1 cellular context compared by ENCODE assay signal in genomic region chr17:28366605-28367004, GRCh38.
TF ChIP-seq lines count a peak whose summit lies in the region.

No MANE protein-coding gene starts in this region.

TF ChIP-seq in liver, 16 proteins besides CTCF, POLR2A, EP300 and RAD21 (continued from another document):
- TF ChIP-seq MAX (IDR thresholded peaks at IDR 0.05) = no peak
- TF ChIP-seq HNF4A (conservative IDR thresholded peaks at IDR 0.05) = no peak
- no peak for TF ChIP-seq JUND (IDR thresholded peaks at IDR 0.05)
- TF ChIP-seq NR2F2 (IDR thresholded peaks at IDR 0.05) = no peak
- TF ChIP-seq RXRA (IDR thresholded peaks at IDR 0.05) = no peak
- TF ChIP-seq, protein P1, sequence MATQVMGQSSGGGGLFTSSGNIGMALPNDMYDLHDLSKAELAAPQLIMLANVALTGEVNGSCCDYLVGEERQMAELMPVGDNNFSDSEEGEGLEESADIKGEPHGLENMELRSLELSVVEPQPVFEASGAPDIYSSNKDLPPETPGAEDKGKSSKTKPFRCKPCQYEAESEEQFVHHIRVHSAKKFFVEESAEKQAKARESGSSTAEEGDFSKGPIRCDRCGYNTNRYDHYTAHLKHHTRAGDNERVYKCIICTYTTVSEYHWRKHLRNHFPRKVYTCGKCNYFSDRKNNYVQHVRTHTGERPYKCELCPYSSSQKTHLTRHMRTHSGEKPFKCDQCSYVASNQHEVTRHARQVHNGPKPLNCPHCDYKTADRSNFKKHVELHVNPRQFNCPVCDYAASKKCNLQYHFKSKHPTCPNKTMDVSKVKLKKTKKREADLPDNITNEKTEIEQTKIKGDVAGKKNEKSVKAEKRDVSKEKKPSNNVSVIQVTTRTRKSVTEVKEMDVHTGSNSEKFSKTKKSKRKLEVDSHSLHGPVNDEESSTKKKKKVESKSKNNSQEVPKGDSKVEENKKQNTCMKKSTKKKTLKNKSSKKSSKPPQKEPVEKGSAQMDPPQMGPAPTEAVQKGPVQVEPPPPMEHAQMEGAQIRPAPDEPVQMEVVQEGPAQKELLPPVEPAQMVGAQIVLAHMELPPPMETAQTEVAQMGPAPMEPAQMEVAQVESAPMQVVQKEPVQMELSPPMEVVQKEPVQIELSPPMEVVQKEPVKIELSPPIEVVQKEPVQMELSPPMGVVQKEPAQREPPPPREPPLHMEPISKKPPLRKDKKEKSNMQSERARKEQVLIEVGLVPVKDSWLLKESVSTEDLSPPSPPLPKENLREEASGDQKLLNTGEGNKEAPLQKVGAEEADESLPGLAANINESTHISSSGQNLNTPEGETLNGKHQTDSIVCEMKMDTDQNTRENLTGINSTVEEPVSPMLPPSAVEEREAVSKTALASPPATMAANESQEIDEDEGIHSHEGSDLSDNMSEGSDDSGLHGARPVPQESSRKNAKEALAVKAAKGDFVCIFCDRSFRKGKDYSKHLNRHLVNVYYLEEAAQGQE (IDR thresholded peaks at IDR 0.05) = no peak
- no peak for TF ChIP-seq YY1 (IDR thresholded peaks at IDR 0.05)
- no peak for TF ChIP-seq ZBTB33 (IDR thresholded peaks at IDR 0.05)
- no peak for TF ChIP-seq TAF1 (conservative IDR thresholded peaks at IDR 0.05)
